ENCODE assay signal across 29 cellular contexts in genomic region chr12:106879612-106880011, GRCh38.
"Had no signal": no experiment of that assay in that cellular context is flagged by ENCODE, and none has a peak within 500 bp of the region (broad histone marks: within the 10 kb centered on the region; RNA-seq: fewer than 3 reads in every experiment).

No MANE protein-coding gene starts in this region.

- H3K4me1 ChIP-seq: body of pancreas, esophagus squamous epithelium had no signal

- H3K4me3 ChIP-seq: body of pancreas, esophagus squamous epithelium had no signal

- H3K4me1 Mint-ChIP-seq: activated CD4-positive, alpha-beta T cell treated with anti-CD3 and anti-CD28 coated beads for 36 hours; activated CD4-positive, alpha-beta T cell treated with anti-CD3 and anti-CD28 coated beads, Interleukin-2, amount 10 ng/mL, durations not matched to agents 24 days and 14 days; activated CD8-positive, alpha-beta memory T cell treated with anti-CD3 and anti-CD28 coated beads, Interleukin-2, amount 10 ng/mL, durations not matched to agents 7 days and 5 days; activated naive CD4-positive, alpha-beta T cell treated with anti-CD3 and anti-CD28 coated beads, Interleukin-2, amount 50 U/mL, for 24 hours; activated naive CD8-positive, alpha-beta T cell treated with anti-CD3 and anti-CD28 coated beads for 36 hours; activated naive CD8-positive, alpha-beta T cell treated with anti-CD3 and anti-CD28 coated beads, Interleukin-2, amount 50 U/mL, for 24 hours had no signal

- H3K9me3 ChIP-seq: body of pancreas, esophagus squamous epithelium had no signal

- H3K9me3 Mint-ChIP-seq: activated CD4-positive, alpha-beta memory T cell treated with anti-CD3 and anti-CD28 coated beads for 36 hours; activated CD4-positive, alpha-beta T cell treated with anti-CD3 and anti-CD28 coated beads, Interleukin-2, amount 10 ng/mL, durations not matched to agents 24 days and 14 days; activated naive CD4-positive, alpha-beta T cell treated with anti-CD3 and anti-CD28 coated beads for 36 hours; activated naive CD4-positive, alpha-beta T cell treated with anti-CD3 and anti-CD28 coated beads, Interleukin-2, amount 50 U/mL, for 24 hours; activated naive CD8-positive, alpha-beta T cell treated with anti-CD3 and anti-CD28 coated beads for 36 hours; activated naive CD8-positive, alpha-beta T cell treated with anti-CD3 and anti-CD28 coated beads, Interleukin-2, amount 50 U/mL, for 24 hours; activated T-helper 1 cell treated with anti-CD3 and anti-CD28 coated beads, Interleukin-12 subunit alpha, Interleukin-12 subunit beta, Interleukin-2, Interleukin-4 antibody, amounts not matched to agents 30 ng/mL and 10 ng/mL and 1 ng/mL, durations not matched to agents 14 hours and 24 hours and 36 hours; activated T-helper 2 cell treated with anti-CD3 and anti-CD28 coated beads, Interferon-gamma antibody, Interleukin-2, Interleukin-4, amounts not matched to agents 10 μg/mL and 5 μg/mL and 100 μg/mL, durations not matched to agents 14 hours and 24 hours and 36 hours; effector memory CD8-positive, alpha-beta T cell had no signal

- H3K27ac ChIP-seq: body of pancreas, esophagus squamous epithelium had no signal

- H3K4me3 Mint-ChIP-seq: activated CD4-positive, alpha-beta memory T cell treated with anti-CD3 and anti-CD28 coated beads for 36 hours; activated CD4-positive, alpha-beta T cell treated with anti-CD3 and anti-CD28 coated beads for 36 hours; activated CD4-positive, alpha-beta T cell treated with anti-CD3 and anti-CD28 coated beads, Interleukin-2, amount 10 ng/mL, durations not matched to agents 24 days and 14 days; activated CD8-positive, alpha-beta memory T cell treated with anti-CD3 and anti-CD28 coated beads, Interleukin-2, amount 10 ng/mL, durations not matched to agents 7 days and 5 days; activated CD8-positive, alpha-beta T cell treated with anti-CD3 and anti-CD28 coated beads, Interleukin-2, amount 10 ng/mL, durations not matched to agents 7 days and 5 days; activated naive CD4-positive, alpha-beta T cell treated with anti-CD3 and anti-CD28 coated beads for 36 hours; activated naive CD4-positive, alpha-beta T cell treated with anti-CD3 and anti-CD28 coated beads, Interleukin-2, amount 50 U/mL, for 24 hours; activated naive CD8-positive, alpha-beta T cell treated with anti-CD3 and anti-CD28 coated beads for 36 hours; activated naive CD8-positive, alpha-beta T cell treated with anti-CD3 and anti-CD28 coated beads, Interleukin-2, amount 50 U/mL, for 24 hours; activated T-helper 1 cell treated with anti-CD3 and anti-CD28 coated beads, Interleukin-12 subunit alpha, Interleukin-12 subunit beta, Interleukin-2, Interleukin-4 antibody, amounts not matched to agents 30 ng/mL and 10 ng/mL and 1 ng/mL, durations not matched to agents 14 hours and 24 hours and 36 hours; effector memory CD8-positive, alpha-beta T cell had no signal

- DNase-seq: activated CD4-positive, alpha-beta memory T cell treated with anti-CD3 and anti-CD28 coated beads for 36 hours; activated CD4-positive, alpha-beta T cell treated with anti-CD3 and anti-CD28 coated beads for 36 hours; activated CD4-positive, alpha-beta T cell treated with anti-CD3 and anti-CD28 coated beads, Interleukin-2, amount 10 ng/mL, durations not matched to agents 24 days and 14 days; activated CD4-positive, CD25-positive, alpha-beta regulatory T cell; activated CD4-positive, CD25-positive, alpha-beta regulatory T cell treated with anti-CD3 and anti-CD28 coated beads, Interleukin-2, amount 50 U/mL, for 72 hours; activated CD8-positive, alpha-beta memory T cell treated with anti-CD3 and anti-CD28 coated beads, Interleukin-2, amount 10 ng/mL, durations not matched to agents 7 days and 5 days; activated CD8-positive, alpha-beta memory T cell treated with anti-CD3 and anti-CD28 coated beads, Interleukin-2, amount 50 U/mL, for 4 hours; activated CD8-positive, alpha-beta T cell treated with anti-CD3 and anti-CD28 coated beads, Interleukin-2, amount 10 ng/mL, durations not matched to agents 7 days and 5 days; activated effector memory CD4-positive, alpha-beta T cell treated with anti-CD3 and anti-CD28 coated beads, Interleukin-2, amount 50 U/mL, for 16 hours; activated naive CD4-positive, alpha-beta T cell treated with anti-CD3 and anti-CD28 coated beads for 36 hours; activated naive CD8-positive, alpha-beta T cell treated with anti-CD3 and anti-CD28 coated beads for 36 hours; activated naive CD8-positive, alpha-beta T cell treated with anti-CD3 and anti-CD28 coated beads, Interleukin-2, amount 50 U/mL, for 24 hours; activated T-cell treated with anti-CD3 and anti-CD28 coated beads, Interleukin-2, amount 50 U/mL, for 1 hour; activated T-cell treated with anti-CD3 and anti-CD28 coated beads, Interleukin-2, amount 50 U/mL, for 48 hours; amniotic stem cell; anterior cingulate cortex; body of pancreas; caudate nucleus; cortex of kidney; dermis blood vessel endothelial cell; effector CD4-positive, alpha-beta T cell; effector memory CD8-positive, alpha-beta T cell; esophagus squamous epithelium; foreskin fibroblast; head of caudate nucleus; T-helper 2 cell had no signal

- H3K27me3 ChIP-seq: body of pancreas, esophagus squamous epithelium had no signal

- H3K27me3 Mint-ChIP-seq: activated CD4-positive, alpha-beta memory T cell treated with anti-CD3 and anti-CD28 coated beads for 36 hours; activated CD4-positive, alpha-beta T cell treated with anti-CD3 and anti-CD28 coated beads for 36 hours; activated CD4-positive, alpha-beta T cell treated with anti-CD3 and anti-CD28 coated beads, Interleukin-2, amount 10 ng/mL, durations not matched to agents 24 days and 14 days; activated CD8-positive, alpha-beta memory T cell treated with anti-CD3 and anti-CD28 coated beads, Interleukin-2, amount 10 ng/mL, durations not matched to agents 7 days and 5 days; activated naive CD4-positive, alpha-beta T cell treated with anti-CD3 and anti-CD28 coated beads, Interleukin-2, amount 50 U/mL, for 24 hours; activated naive CD8-positive, alpha-beta T cell treated with anti-CD3 and anti-CD28 coated beads for 36 hours; activated naive CD8-positive, alpha-beta T cell treated with anti-CD3 and anti-CD28 coated beads, Interleukin-2, amount 50 U/mL, for 24 hours; effector memory CD8-positive, alpha-beta T cell had no signal

- ATAC-seq: activated CD4-positive, alpha-beta T cell treated with anti-CD3 and anti-CD28 coated beads for 36 hours; activated CD8-positive, alpha-beta memory T cell treated with anti-CD3 and anti-CD28 coated beads, Interleukin-2, amount 10 ng/mL, durations not matched to agents 7 days and 5 days; activated CD8-positive, alpha-beta T cell treated with anti-CD3 and anti-CD28 coated beads, Interleukin-2, amount 10 ng/mL, durations not matched to agents 7 days and 5 days; activated naive CD8-positive, alpha-beta T cell treated with anti-CD3 and anti-CD28 coated beads, Interleukin-2, amount 50 U/mL, for 24 hours; body of pancreas; effector memory CD8-positive, alpha-beta T cell had no signal

- H3K27ac Mint-ChIP-seq: activated CD4-positive, alpha-beta memory T cell treated with anti-CD3 and anti-CD28 coated beads for 36 hours; activated CD4-positive, alpha-beta T cell treated with anti-CD3 and anti-CD28 coated beads for 36 hours; activated CD4-positive, alpha-beta T cell treated with anti-CD3 and anti-CD28 coated beads, Interleukin-2, amount 10 ng/mL, durations not matched to agents 24 days and 14 days; activated CD8-positive, alpha-beta memory T cell treated with anti-CD3 and anti-CD28 coated beads, Interleukin-2, amount 10 ng/mL, durations not matched to agents 7 days and 5 days; activated CD8-positive, alpha-beta T cell treated with anti-CD3 and anti-CD28 coated beads, Interleukin-2, amount 10 ng/mL, durations not matched to agents 7 days and 5 days; activated naive CD4-positive, alpha-beta T cell treated with anti-CD3 and anti-CD28 coated beads for 36 hours; activated naive CD4-positive, alpha-beta T cell treated with anti-CD3 and anti-CD28 coated beads, Interleukin-2, amount 50 U/mL, for 24 hours; activated naive CD8-positive, alpha-beta T cell treated with anti-CD3 and anti-CD28 coated beads for 36 hours; activated naive CD8-positive, alpha-beta T cell treated with anti-CD3 and anti-CD28 coated beads, Interleukin-2, amount 50 U/mL, for 24 hours; activated T-helper 1 cell treated with anti-CD3 and anti-CD28 coated beads, Interleukin-12 subunit alpha, Interleukin-12 subunit beta, Interleukin-2, Interleukin-4 antibody, amounts not matched to agents 30 ng/mL and 10 ng/mL and 1 ng/mL, durations not matched to agents 14 hours and 24 hours and 36 hours; activated T-helper 2 cell treated with anti-CD3 and anti-CD28 coated beads, Interferon-gamma antibody, Interleukin-2, Interleukin-4, amounts not matched to agents 10 μg/mL and 5 μg/mL and 100 μg/mL, durations not matched to agents 14 hours and 24 hours and 36 hours; effector memory CD8-positive, alpha-beta T cell had no signal
